Comparison of ENCODE assay signal across 8 cellular contexts in the genomic region with DNA sequence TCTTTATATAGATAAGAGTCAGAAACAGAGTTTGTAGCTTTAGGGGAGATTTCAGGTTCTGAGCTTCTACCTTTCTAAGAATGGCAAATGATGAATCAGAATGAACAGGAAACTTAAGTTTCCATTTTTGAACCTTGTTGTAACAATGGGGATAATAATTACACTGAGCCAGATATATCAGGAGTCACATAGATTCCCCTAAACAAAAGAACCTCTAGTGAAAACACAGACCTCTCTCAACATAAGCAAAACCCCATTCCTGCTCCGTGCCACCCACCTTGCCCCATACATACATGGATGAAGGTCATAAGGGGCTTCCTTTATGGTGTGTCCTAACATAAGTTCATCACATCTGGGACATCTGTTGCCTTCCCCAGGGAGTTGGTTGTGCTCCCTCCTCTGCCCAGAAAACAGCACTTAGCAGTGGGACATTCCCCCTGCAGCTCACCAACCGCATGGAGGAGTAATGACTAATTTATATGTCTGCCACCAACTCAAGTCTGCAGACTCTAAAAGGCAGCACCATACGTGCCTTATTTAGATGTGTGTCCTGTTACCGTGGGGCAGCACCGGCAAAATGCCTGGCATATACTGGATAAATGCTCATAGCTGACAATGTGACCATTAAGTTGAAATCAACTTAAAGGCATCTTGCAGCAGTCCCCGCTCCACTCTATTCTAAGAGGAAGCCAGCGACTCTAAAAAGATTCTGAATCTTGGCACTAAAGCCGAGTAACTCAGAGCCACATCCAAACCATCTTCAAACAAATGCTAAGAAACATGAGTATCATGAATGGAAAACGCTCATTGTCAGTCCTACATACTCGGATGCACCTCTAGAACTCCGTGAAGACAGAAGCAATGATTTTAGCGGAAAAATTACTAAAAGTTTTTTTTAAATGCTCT. TPM values are rescaled to one million over a fixed set of nuclear protein-coding genes. Genes with fewer than 3 reads are reported as not detected.
DNase-seq lines count a peak whose midpoint lies in the region; ATAC-seq and TF ChIP-seq lines count a peak whose summit lies in the region.

No MANE protein-coding gene starts in this region.

- H3K9me3 Mint-ChIP-seq in naive thymus-derived CD4-positive, alpha-beta T cell: no peaks in the 10 kb centered on the region

- peaks cover 62 to 89% of the 10 kb centered on the region in 2 donors for H3K4me1 ChIP-seq in naive thymus-derived CD4-positive, alpha-beta T cell (ENCODE audit: control insufficient read depth in 2 of 2, insufficient read depth in 2 of 2, low read length in 2 of 2)

- peaks cover 11 to 37% (median 24%) of the 10 kb centered on the region in 5 donors for H3K36me3 Mint-ChIP-seq in naive thymus-derived CD4-positive, alpha-beta T cell

- H3K36me3 ChIP-seq in naive thymus-derived CD4-positive, alpha-beta T cell (ENCODE audit: control insufficient read depth in 2 of 3, insufficient read depth in 3 of 3, low read length in 3 of 3): peaks cover 0 to 11% (median 4%) of the 10 kb centered on the region in 3 experiments

- peaks cover 75 to 100% (median 98%) of the 10 kb centered on the region in 7 donors for H3K4me1 Mint-ChIP-seq in naive thymus-derived CD4-positive, alpha-beta T cell

- CTCF ChIA-PET in naive thymus-derived CD4-positive, alpha-beta T cell (lab: Charles Lee): interaction anchor here (0.7 to 3.4 kb wide), 9 partner anchors 7 to 156 kb away, joined by 3 to 12 read pairs (median 4); no protein-coding TSS in a partner anchor

- no peaks in the 10 kb centered on the region for H3K27me3 ChIP-seq in naive thymus-derived CD4-positive, alpha-beta T cell (ENCODE audit: control insufficient read depth in 2 of 2, insufficient read depth in 2 of 2, low read length in 2 of 2)

- intact Hi-C loops in naive thymus-derived CD4-positive, alpha-beta T cell (cut with micrococcal nuclease): loop anchor here (1.0 to 5.0 kb wide), 6 partner anchors 8 to 65 kb away; partner anchors contain the start of gene JAML (in 2 of the 2)

- peak; percentile 14 for TF ChIP-seq CTCF in GM12873 (IDR thresholded peaks at IDR 0.05; ENCODE audit: insufficient read depth, low read depth, low read length, missing control alignments)

- H3K9me3 ChIP-seq in naive thymus-derived CD4-positive, alpha-beta T cell (ENCODE audit: control insufficient read depth in 2 of 3, low read length in 3 of 3): no peaks in the 10 kb centered on the region

- H3K27ac Mint-ChIP-seq in naive thymus-derived CD4-positive, alpha-beta T cell: peak overlapping the region in 7 of 9 donors; percentile 84 to 96 (median 92)

- no peaks in the 10 kb centered on the region for H3K27me3 Mint-ChIP-seq in naive thymus-derived CD4-positive, alpha-beta T cell

- H3K4me3 Mint-ChIP-seq in naive thymus-derived CD4-positive, alpha-beta T cell: peak overlapping the region in 9 of 10 donors; percentile 78 to 87 (median 83)

- peak overlapping the region; percentile 64 for H3K27ac ChIP-seq in naive thymus-derived CD4-positive, alpha-beta T cell (ENCODE audit: low read depth, low read length)

- peak overlapping the region; percentile 37 for H3K4me3 ChIP-seq in naive thymus-derived CD4-positive, alpha-beta T cell (ENCODE audit: low read length)

- POLR2A ChIA-PET in naive thymus-derived CD4-positive, alpha-beta T cell (lab: Charles Lee): interaction anchor here (0.7 to 7.5 kb wide), 12 partner anchors 9 to 125 kb away, joined by 3 to 64 read pairs (median 4); partner anchors contain the start of genes CD3D, JAML and MPZL3

- ATAC-seq in HG02610 (IDR thresholded peaks at IDR 0.05; ENCODE audit: unreplicated experiment) (peak; percentile 73), HG03280 (IDR thresholded peaks at IDR 0.05; ENCODE audit: unreplicated experiment) (no peak), HG03439 (IDR thresholded peaks at IDR 0.05; ENCODE audit: unreplicated experiment) (no peak)
- ATAC-seq in naive thymus-derived CD4-positive, alpha-beta T cell: peak; percentile 71

- DNase-seq in activated CD4-positive, alpha-beta T cell treated with anti-CD3 and anti-CD28 coated beads, Interleukin-2, amount 50 U/mL, for 1 hour: peak; percentile 38
- peak in 3 of 9 donors; percentile 19 to 60 (median 39) for DNase-seq in naive thymus-derived CD4-positive, alpha-beta T cell
- DNase-seq in OCI-M1 (lab: John Stamatoyannopoulos, UW) (no peak), SIG-M5 treated with dmso at 0.1 percent for 504 hours (lab: John Stamatoyannopoulos, UW; ENCODE audit: unreplicated experiment) (no peak)

RNA-seq across cellular contexts. Expression of gene JAML, which starts 7.9 kb away (rescaled TPM):
- 100 to 1,000 TPM in 3 of 5 experiments, 10 to 100 TPM in 2; 64.3 to 120 (median 118) TPM for total RNA-seq in naive thymus-derived CD4-positive, alpha-beta T cell
- polyA plus RNA-seq in naive thymus-derived CD4-positive, alpha-beta T cell: 100 to 1,000 TPM in 1 of 2 donors, 10 to 100 TPM in 1; 94.1 to 195 TPM

RNA-seq across cellular contexts. Expression of gene MPZL3, which starts 35.3 kb away (rescaled TPM):
- 10 to 100 TPM; 13.3 to 17.4 (median 17.0) TPM for total RNA-seq in naive thymus-derived CD4-positive, alpha-beta T cell
- 1 to 10 TPM; 3.6 to 4.6 TPM for polyA plus RNA-seq in naive thymus-derived CD4-positive, alpha-beta T cell

RNA-seq across cellular contexts. Expression of gene SCN2B, which starts 40.4 kb away (rescaled TPM):
- not detected for total RNA-seq in naive thymus-derived CD4-positive, alpha-beta T cell
- not detected for polyA plus RNA-seq in naive thymus-derived CD4-positive, alpha-beta T cell

RNA-seq across cellular contexts. Expression of gene MPZL2, which starts 47.2 kb away (rescaled TPM):
- total RNA-seq in naive thymus-derived CD4-positive, alpha-beta T cell: 1 to 10 TPM in 4 of 5 experiments, under 1 TPM in 1; 0.69 to 5.9 (median 1.6) TPM
- polyA plus RNA-seq in naive thymus-derived CD4-positive, alpha-beta T cell: 1 to 10 TPM; 1.2 to 1.5 TPM

Comparison
In these comparisons a context has a peak if more than half of its experiments do, and no peak if none do; other contexts are left out.
1. ATAC-seq: peak in HG02610 (single experiment) and naive thymus-derived CD4-positive, alpha-beta T cell (single experiment); none in HG03280 (single experiment) and HG03439 (single experiment).